In the genomic region with DNA sequence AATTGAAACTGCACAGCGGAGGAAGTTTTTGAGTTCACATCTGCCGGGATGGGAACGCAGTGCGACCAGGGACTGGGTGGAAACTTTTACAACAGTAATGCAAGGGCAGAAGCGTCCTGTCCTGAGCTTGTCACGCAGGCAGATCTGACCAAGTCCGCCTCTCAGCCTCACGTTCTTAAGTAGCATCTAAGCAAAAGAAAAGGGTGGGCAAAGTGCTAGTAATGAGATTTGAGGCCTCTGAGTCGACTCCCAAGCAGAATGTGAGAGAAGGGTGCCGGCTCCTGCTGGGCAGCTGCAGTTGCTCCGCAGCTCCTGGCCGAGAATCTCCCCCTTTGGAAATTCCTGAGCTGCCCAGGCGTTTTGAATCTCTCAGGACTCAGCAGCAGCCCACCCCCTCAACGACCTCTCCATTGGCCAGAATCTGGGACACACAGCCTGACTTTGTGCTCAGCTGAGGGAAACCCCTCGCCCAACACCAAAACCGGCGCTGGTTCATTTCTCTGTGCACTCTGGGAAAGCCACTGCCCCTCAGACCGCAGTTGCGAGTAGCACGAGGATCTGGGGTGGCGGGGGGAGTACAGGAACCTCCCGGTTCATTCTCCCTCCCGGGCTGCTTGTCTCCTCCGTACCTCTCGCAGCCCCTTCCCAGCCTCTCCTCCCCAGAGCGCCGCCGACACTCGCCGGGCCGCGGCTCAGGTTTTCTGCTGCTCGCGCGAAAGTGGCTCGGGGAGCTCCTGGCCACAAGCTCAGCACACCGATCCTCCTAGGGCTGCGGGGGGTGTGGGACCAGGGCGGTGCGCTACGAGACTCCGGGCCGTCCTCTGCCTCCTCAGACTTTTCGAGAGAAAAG, we compare ENCODE assay signal across 8 cellular contexts. TPM values are rescaled to one million over a fixed set of nuclear protein-coding genes. Genes with fewer than 3 reads are reported as not detected.
DNase-seq lines count a peak whose midpoint lies in the region; ATAC-seq and TF ChIP-seq lines count a peak whose summit lies in the region.

No MANE protein-coding gene starts in this region.

- peaks cover 8% of the 10 kb centered on the region; the same call in 1 of the 2 replicates for H3F3A ChIP-seq in DOHH2 (ENCODE audit: control insufficient read depth, insufficient read depth)

- H3K9me3 ChIP-seq in DOHH2 (ENCODE audit: control insufficient read depth, insufficient read depth, low read length), result no peaks in the 10 kb centered on the region

- peak overlapping the region; percentile 86 for H3K4me2 ChIP-seq in DOHH2 (ENCODE audit: low read length)

- H3K9me2 ChIP-seq in DOHH2 (replicated peaks; ENCODE audit: control insufficient read depth, low read length), result no peaks in the 10 kb centered on the region

- POLR2A ChIA-PET in activated CD4-positive, alpha-beta memory T cell treated with anti-CD3 and anti-CD28 coated beads for 36 hours (lab: Charles Lee), result interaction anchor here (0.7 to 8.8 kb wide), 20 partner anchors 14 to 340 kb away, joined by 3 to 129 read pairs (median 4); a partner anchor contains a TSS

- ATAC-seq in GM21526 (IDR thresholded peaks at IDR 0.05; ENCODE audit: low FRiP score, unreplicated experiment), result peak; percentile 48
- ATAC-seq in stimulated activated effector memory CD8-positive, alpha-beta T cell treated with anti-CD3 and anti-CD28 coated beads, Interleukin-12 subunit alpha, Interleukin-12 subunit beta, amount 100 ng/mL, for 72 hours, result peak; percentile 55

- H4K20me1 ChIP-seq in DOHH2 (ENCODE audit: control insufficient read depth, insufficient read depth, low read depth, low read length), result no peaks in the 10 kb centered on the region

- H3K27me3 Mint-ChIP-seq in IgD-negative memory B cell, result no peaks in the 10 kb centered on the region
- H3K27me3 Mint-ChIP-seq in activated CD4-positive, alpha-beta memory T cell treated with anti-CD3 and anti-CD28 coated beads for 36 hours, result peaks cover 2% of the 10 kb centered on the region

- H3K27ac Mint-ChIP-seq in IgD-negative memory B cell, result peak overlapping the region; percentile 91 to 98 (median 95)
- H3K27ac Mint-ChIP-seq in activated CD4-positive, alpha-beta memory T cell treated with anti-CD3 and anti-CD28 coated beads for 36 hours, result peak overlapping the region; percentile 100
- H3K27ac Mint-ChIP-seq in stimulated activated effector memory CD8-positive, alpha-beta T cell treated with anti-CD3 and anti-CD28 coated beads, Interleukin-12 subunit alpha, Interleukin-12 subunit beta, amount 100 ng/mL, for 72 hours, result peak overlapping the region; percentile 98

- no peak for TF ChIP-seq CTCF in DOHH2 (IDR thresholded peaks at IDR 0.05; ENCODE audit: low read depth, low read length, poor library complexity, severe bottlenecking)

- peak overlapping the region; percentile 90 to 99 (median 96) for H3K4me3 Mint-ChIP-seq in IgD-negative memory B cell
- H3K4me3 Mint-ChIP-seq in activated CD4-positive, alpha-beta memory T cell treated with anti-CD3 and anti-CD28 coated beads for 36 hours, result peak overlapping the region; percentile 94
- H3K4me3 Mint-ChIP-seq in stimulated activated effector memory CD8-positive, alpha-beta T cell treated with anti-CD3 and anti-CD28 coated beads, Interleukin-12 subunit alpha, Interleukin-12 subunit beta, amount 100 ng/mL, for 72 hours, result peak overlapping the region; percentile 97

- H3K36me3 Mint-ChIP-seq in IgD-negative memory B cell, result peaks cover 7% of the 10 kb centered on the region
- peaks cover 77% of the 10 kb centered on the region for H3K36me3 Mint-ChIP-seq in activated CD4-positive, alpha-beta memory T cell treated with anti-CD3 and anti-CD28 coated beads for 36 hours
- H3K36me3 Mint-ChIP-seq in stimulated activated effector memory CD8-positive, alpha-beta T cell treated with anti-CD3 and anti-CD28 coated beads, Interleukin-12 subunit alpha, Interleukin-12 subunit beta, amount 100 ng/mL, for 72 hours, result peaks cover 60% of the 10 kb centered on the region

- no peak overlapping the region for H3K27ac ChIP-seq in DOHH2 (ENCODE audit: low read depth, low read length)

- H3K27me3 ChIP-seq in DOHH2 (ENCODE audit: control insufficient read depth, low read length), result peaks cover 42% of the 10 kb centered on the region

- intact Hi-C loops in activated CD4-positive, alpha-beta memory T cell treated with anti-CD3 and anti-CD28 coated beads for 36 hours (cut with micrococcal nuclease), result loop anchor here (1.0 to 5.0 kb wide), 9 partner anchors 20 to 1199 kb away; a partner anchor contains a TSS

- no peaks in the 10 kb centered on the region for H3K36me3 ChIP-seq in DOHH2 (ENCODE audit: control insufficient read depth, low read length)

- peak overlapping the region; percentile 74 for H3K4me3 ChIP-seq in DOHH2 (ENCODE audit: low read length)

- peaks cover 42 to 50% (median 47%) of the 10 kb centered on the region in 3 donors for H3K4me1 Mint-ChIP-seq in IgD-negative memory B cell
- H3K4me1 Mint-ChIP-seq in activated CD4-positive, alpha-beta memory T cell treated with anti-CD3 and anti-CD28 coated beads for 36 hours (ENCODE audit: low read depth), result peaks cover 46% of the 10 kb centered on the region
- H3K4me1 Mint-ChIP-seq in stimulated activated effector memory CD8-positive, alpha-beta T cell treated with anti-CD3 and anti-CD28 coated beads, Interleukin-12 subunit alpha, Interleukin-12 subunit beta, amount 100 ng/mL, for 72 hours, result peaks cover 61% of the 10 kb centered on the region

- peak; percentile 89 for DNase-seq in activated CD4-positive, alpha-beta memory T cell treated with anti-CD3 and anti-CD28 coated beads for 36 hours
- DNase-seq in effector CD4-positive, alpha-beta T cell, result peak; percentile 48
- DNase-seq in midbrain (lab: John Stamatoyannopoulos, UW) (peak; percentile 67), superior temporal gyrus (ENCODE audit: extremely low spot score) (no peak)
- DNase-seq in stimulated activated effector memory CD8-positive, alpha-beta T cell treated with anti-CD3 and anti-CD28 coated beads, Interleukin-12 subunit alpha, Interleukin-12 subunit beta, amount 100 ng/mL, for 72 hours (ENCODE audit: low spot score in 2 of 2), result peak; percentile 46 to 87

- H3K9me3 Mint-ChIP-seq in IgD-negative memory B cell, result peaks cover 0 to 5% (median 0%) of the 10 kb centered on the region in 3 donors
- peaks cover 10% of the 10 kb centered on the region for H3K9me3 Mint-ChIP-seq in activated CD4-positive, alpha-beta memory T cell treated with anti-CD3 and anti-CD28 coated beads for 36 hours
- no peaks in the 10 kb centered on the region for H3K9me3 Mint-ChIP-seq in stimulated activated effector memory CD8-positive, alpha-beta T cell treated with anti-CD3 and anti-CD28 coated beads, Interleukin-12 subunit alpha, Interleukin-12 subunit beta, amount 100 ng/mL, for 72 hours

- CTCF ChIA-PET in activated CD4-positive, alpha-beta memory T cell treated with anti-CD3 and anti-CD28 coated beads for 36 hours (lab: Charles Lee), result interaction anchor here (0.6 to 13.0 kb wide), 13 partner anchors 15 to 1196 kb away, joined by 3 to 242 read pairs (median 4); no protein-coding TSS in a partner anchor

- H3K79me2 ChIP-seq in DOHH2 (ENCODE audit: control insufficient read depth, low read length), result no peaks in the 10 kb centered on the region

- peaks cover 41% of the 10 kb centered on the region for H3K4me1 ChIP-seq in DOHH2 (ENCODE audit: control insufficient read depth, low read length)

RNA-seq across cellular contexts. Expression of a gene that starts 0.9 kb away (rescaled TPM):
- 126 TPM for polyA plus RNA-seq in IgD-negative memory B cell
- 100 to 1,000 TPM; 134 to 140 TPM for total RNA-seq in activated CD4-positive, alpha-beta memory T cell treated with anti-CD3 and anti-CD28 coated beads for 36 hours
